Comparison of ENCODE assay signal across 24 cellular contexts in the genomic region with DNA sequence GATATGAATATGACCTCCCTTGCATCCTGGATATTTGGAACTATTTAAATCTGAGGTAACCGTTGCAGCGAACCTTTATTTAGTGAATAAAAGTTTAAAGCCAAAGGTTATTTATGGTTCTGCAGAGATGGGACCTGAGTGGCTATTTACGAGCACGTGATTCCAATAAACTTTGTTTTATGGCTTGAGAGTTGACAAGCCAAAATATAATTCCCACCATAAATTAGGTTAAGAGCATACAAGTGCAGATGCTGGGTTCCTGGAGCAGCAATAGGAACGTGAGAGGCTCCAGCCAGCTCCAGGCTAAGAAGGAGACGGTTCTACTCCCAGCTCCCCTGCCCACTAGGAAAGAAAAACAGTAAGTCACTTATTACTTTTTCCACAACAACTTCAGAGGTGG. TPM values are rescaled to one million over a fixed set of nuclear protein-coding genes. Genes with fewer than 3 reads are reported as not detected.
"Had no signal": no experiment of that assay in that cellular context is flagged by ENCODE, and none has a peak within 500 bp of the region (broad histone marks: within the 10 kb centered on the region; RNA-seq: fewer than 3 reads in every experiment).

No MANE protein-coding gene starts in this region.

- H3K4me3 ChIP-seq: breast epithelium, gastroesophageal sphincter, left lung, lower lobe of right lung, right lobe of liver, thoracic aorta, vagina had no signal

- H3K9me3 ChIP-seq: breast epithelium, gastroesophageal sphincter, left lung, lower lobe of right lung, right lobe of liver, thoracic aorta, vagina had no signal

- DNase-seq: activated CD4-positive, alpha-beta T cell treated with anti-CD3 and anti-CD28 coated beads for 36 hours; activated CD4-positive, CD25-positive, alpha-beta regulatory T cell; activated CD8-positive, alpha-beta memory T cell treated with anti-CD3 and anti-CD28 coated beads, Interleukin-2, amount 10 ng/mL, durations not matched to agents 7 days and 5 days; activated CD8-positive, alpha-beta T cell treated with anti-CD3 and anti-CD28 coated beads, Interleukin-2, amount 10 ng/mL, durations not matched to agents 7 days and 5 days; activated naive CD8-positive, alpha-beta T cell treated with anti-CD3 and anti-CD28 coated beads, Interleukin-2, amount 50 U/mL, for 24 hours; activated T-cell treated with anti-CD3 and anti-CD28 coated beads, Interleukin-2, amount 50 U/mL, for 48 hours; amygdala; dermis blood vessel endothelial cell; effector CD4-positive, alpha-beta T cell; erythroblast; hippocampal formation; left lung; lower lobe of right lung; mesenchymal stem cell; natural killer cell; right lobe of liver; stimulated activated CD4-positive, alpha-beta T cell treated with anti-CD3 and anti-CD28 coated beads, Interleukin-2, amount 100 ng/mL, for 48 hours; stimulated activated naive CD8-positive, alpha-beta T cell treated with anti-CD3 and anti-CD28 coated beads, Interleukin-15, Interleukin-2, amounts not matched to agents 100 U/mL and 50 U/mL, for 24 hours had no signal

- ATAC-seq: activated CD4-positive, alpha-beta T cell treated with anti-CD3 and anti-CD28 coated beads for 36 hours; activated CD8-positive, alpha-beta memory T cell treated with anti-CD3 and anti-CD28 coated beads, Interleukin-2, amount 10 ng/mL, durations not matched to agents 7 days and 5 days; activated CD8-positive, alpha-beta T cell treated with anti-CD3 and anti-CD28 coated beads, Interleukin-2, amount 10 ng/mL, durations not matched to agents 7 days and 5 days; activated naive CD8-positive, alpha-beta T cell treated with anti-CD3 and anti-CD28 coated beads, Interleukin-2, amount 50 U/mL, for 24 hours; gastroesophageal sphincter; left lung; lower lobe of right lung; natural killer cell; right lobe of liver; stimulated activated naive CD8-positive, alpha-beta T cell treated with anti-CD3 and anti-CD28 coated beads, Interleukin-15, Interleukin-2, amounts not matched to agents 100 U/mL and 50 U/mL, for 24 hours had no signal

- H3K36me3 ChIP-seq: breast epithelium, gastroesophageal sphincter, left lung, lower lobe of right lung, right lobe of liver, vagina had no signal

- H3K27ac ChIP-seq: breast epithelium, gastroesophageal sphincter, left lung, lower lobe of right lung, right lobe of liver, thoracic aorta, vagina had no signal

- H3K4me1 ChIP-seq: breast epithelium, left lung, lower lobe of right lung, right lobe of liver had no signal

RNA-seq across cellular contexts. Expression of gene HOXD4, which starts 5.2 kb away (rescaled TPM):
- total RNA-seq: activated CD4-positive, alpha-beta T cell treated with anti-CD3 and anti-CD28 coated beads for 36 hours; activated CD8-positive, alpha-beta memory T cell treated with anti-CD3 and anti-CD28 coated beads, Interleukin-2, amount 10 ng/mL, durations not matched to agents 7 days and 5 days; activated CD8-positive, alpha-beta T cell treated with anti-CD3 and anti-CD28 coated beads, Interleukin-2, amount 10 ng/mL, durations not matched to agents 7 days and 5 days; activated T-helper 2 cell treated with anti-CD3 and anti-CD28 coated beads, Interferon-gamma antibody, Interleukin-2, Interleukin-4, amounts not matched to agents 10 μg/mL and 5 μg/mL and 100 μg/mL, durations not matched to agents 14 hours and 24 hours and 36 hours; natural killer cell; osteocyte; right lobe of liver had no signal

RNA-seq across cellular contexts. Expression of gene HOXD3, which starts 11.0 kb away (rescaled TPM):
- total RNA-seq: activated CD4-positive, alpha-beta T cell treated with anti-CD3 and anti-CD28 coated beads for 36 hours; activated CD8-positive, alpha-beta memory T cell treated with anti-CD3 and anti-CD28 coated beads, Interleukin-2, amount 10 ng/mL, durations not matched to agents 7 days and 5 days; activated CD8-positive, alpha-beta T cell treated with anti-CD3 and anti-CD28 coated beads, Interleukin-2, amount 10 ng/mL, durations not matched to agents 7 days and 5 days; activated T-helper 2 cell treated with anti-CD3 and anti-CD28 coated beads, Interferon-gamma antibody, Interleukin-2, Interleukin-4, amounts not matched to agents 10 μg/mL and 5 μg/mL and 100 μg/mL, durations not matched to agents 14 hours and 24 hours and 36 hours; natural killer cell; osteocyte; right lobe of liver had no signal

RNA-seq across cellular contexts. Expression of gene HOXD8, which starts 16.6 kb away (rescaled TPM):
- total RNA-seq: activated CD4-positive, alpha-beta T cell treated with anti-CD3 and anti-CD28 coated beads for 36 hours; activated CD8-positive, alpha-beta memory T cell treated with anti-CD3 and anti-CD28 coated beads, Interleukin-2, amount 10 ng/mL, durations not matched to agents 7 days and 5 days; activated CD8-positive, alpha-beta T cell treated with anti-CD3 and anti-CD28 coated beads, Interleukin-2, amount 10 ng/mL, durations not matched to agents 7 days and 5 days; activated T-helper 2 cell treated with anti-CD3 and anti-CD28 coated beads, Interferon-gamma antibody, Interleukin-2, Interleukin-4, amounts not matched to agents 10 μg/mL and 5 μg/mL and 100 μg/mL, durations not matched to agents 14 hours and 24 hours and 36 hours; natural killer cell; osteocyte had no signal

RNA-seq across cellular contexts. Expression of gene HOXD9, which starts 23.6 kb away (rescaled TPM):
- total RNA-seq: activated CD4-positive, alpha-beta T cell treated with anti-CD3 and anti-CD28 coated beads for 36 hours; activated CD8-positive, alpha-beta memory T cell treated with anti-CD3 and anti-CD28 coated beads, Interleukin-2, amount 10 ng/mL, durations not matched to agents 7 days and 5 days; activated CD8-positive, alpha-beta T cell treated with anti-CD3 and anti-CD28 coated beads, Interleukin-2, amount 10 ng/mL, durations not matched to agents 7 days and 5 days; activated T-helper 2 cell treated with anti-CD3 and anti-CD28 coated beads, Interferon-gamma antibody, Interleukin-2, Interleukin-4, amounts not matched to agents 10 μg/mL and 5 μg/mL and 100 μg/mL, durations not matched to agents 14 hours and 24 hours and 36 hours; natural killer cell; osteocyte had no signal

RNA-seq across cellular contexts. Expression of gene HOXD10, which starts 29.5 kb away (rescaled TPM):
- total RNA-seq: activated CD4-positive, alpha-beta T cell treated with anti-CD3 and anti-CD28 coated beads for 36 hours; activated CD8-positive, alpha-beta memory T cell treated with anti-CD3 and anti-CD28 coated beads, Interleukin-2, amount 10 ng/mL, durations not matched to agents 7 days and 5 days; activated CD8-positive, alpha-beta T cell treated with anti-CD3 and anti-CD28 coated beads, Interleukin-2, amount 10 ng/mL, durations not matched to agents 7 days and 5 days; activated T-helper 2 cell treated with anti-CD3 and anti-CD28 coated beads, Interferon-gamma antibody, Interleukin-2, Interleukin-4, amounts not matched to agents 10 μg/mL and 5 μg/mL and 100 μg/mL, durations not matched to agents 14 hours and 24 hours and 36 hours; lower lobe of right lung; natural killer cell; osteocyte; right lobe of liver; thoracic aorta had no signal
